ENCODE assay signal across 1 cellular context in the genomic region with DNA sequence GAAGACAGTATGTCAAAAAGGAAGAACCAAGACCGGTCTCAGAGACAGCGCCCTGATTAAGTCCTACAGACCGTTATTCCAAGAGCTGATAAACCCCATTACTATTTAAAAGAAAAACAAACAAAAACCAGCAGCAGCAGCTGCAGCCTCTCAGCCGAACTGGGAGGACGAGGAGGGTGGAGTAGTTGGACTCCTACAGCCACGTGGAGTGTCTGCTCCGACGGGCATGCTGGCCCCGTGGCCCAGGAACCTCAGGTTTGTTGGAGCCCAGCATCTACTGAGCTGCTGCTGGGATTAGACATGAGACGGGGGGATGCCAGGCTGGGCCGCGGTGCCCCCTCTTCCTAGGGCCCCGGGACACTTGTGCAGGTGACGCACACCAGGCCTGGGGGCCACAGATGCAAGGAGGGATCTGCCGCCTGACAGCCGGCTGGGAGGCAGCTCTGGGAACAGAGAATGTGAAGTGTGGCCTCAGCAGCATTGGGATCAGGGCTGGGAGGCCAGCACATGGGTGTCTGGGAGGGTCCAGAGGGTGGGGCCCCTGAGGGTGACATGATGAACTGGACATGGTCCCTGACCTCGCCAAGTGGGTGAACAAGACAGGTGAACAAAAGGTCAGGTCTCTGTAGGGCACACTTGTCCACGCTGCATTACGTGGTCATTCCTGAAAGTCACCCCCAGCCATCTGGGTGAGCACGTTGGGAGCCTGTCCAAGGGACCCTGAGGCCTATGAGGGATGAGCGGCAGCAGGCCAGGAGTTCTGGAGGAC.
TF ChIP-seq lines count a peak whose summit lies in the region.

No MANE protein-coding gene starts in this region.

TF ChIP-seq in HepG2, 621 proteins besides CTCF, POLR2A, EP300 and RAD21 (continued from another document and continues in another):
- TF ChIP-seq, protein P1, sequence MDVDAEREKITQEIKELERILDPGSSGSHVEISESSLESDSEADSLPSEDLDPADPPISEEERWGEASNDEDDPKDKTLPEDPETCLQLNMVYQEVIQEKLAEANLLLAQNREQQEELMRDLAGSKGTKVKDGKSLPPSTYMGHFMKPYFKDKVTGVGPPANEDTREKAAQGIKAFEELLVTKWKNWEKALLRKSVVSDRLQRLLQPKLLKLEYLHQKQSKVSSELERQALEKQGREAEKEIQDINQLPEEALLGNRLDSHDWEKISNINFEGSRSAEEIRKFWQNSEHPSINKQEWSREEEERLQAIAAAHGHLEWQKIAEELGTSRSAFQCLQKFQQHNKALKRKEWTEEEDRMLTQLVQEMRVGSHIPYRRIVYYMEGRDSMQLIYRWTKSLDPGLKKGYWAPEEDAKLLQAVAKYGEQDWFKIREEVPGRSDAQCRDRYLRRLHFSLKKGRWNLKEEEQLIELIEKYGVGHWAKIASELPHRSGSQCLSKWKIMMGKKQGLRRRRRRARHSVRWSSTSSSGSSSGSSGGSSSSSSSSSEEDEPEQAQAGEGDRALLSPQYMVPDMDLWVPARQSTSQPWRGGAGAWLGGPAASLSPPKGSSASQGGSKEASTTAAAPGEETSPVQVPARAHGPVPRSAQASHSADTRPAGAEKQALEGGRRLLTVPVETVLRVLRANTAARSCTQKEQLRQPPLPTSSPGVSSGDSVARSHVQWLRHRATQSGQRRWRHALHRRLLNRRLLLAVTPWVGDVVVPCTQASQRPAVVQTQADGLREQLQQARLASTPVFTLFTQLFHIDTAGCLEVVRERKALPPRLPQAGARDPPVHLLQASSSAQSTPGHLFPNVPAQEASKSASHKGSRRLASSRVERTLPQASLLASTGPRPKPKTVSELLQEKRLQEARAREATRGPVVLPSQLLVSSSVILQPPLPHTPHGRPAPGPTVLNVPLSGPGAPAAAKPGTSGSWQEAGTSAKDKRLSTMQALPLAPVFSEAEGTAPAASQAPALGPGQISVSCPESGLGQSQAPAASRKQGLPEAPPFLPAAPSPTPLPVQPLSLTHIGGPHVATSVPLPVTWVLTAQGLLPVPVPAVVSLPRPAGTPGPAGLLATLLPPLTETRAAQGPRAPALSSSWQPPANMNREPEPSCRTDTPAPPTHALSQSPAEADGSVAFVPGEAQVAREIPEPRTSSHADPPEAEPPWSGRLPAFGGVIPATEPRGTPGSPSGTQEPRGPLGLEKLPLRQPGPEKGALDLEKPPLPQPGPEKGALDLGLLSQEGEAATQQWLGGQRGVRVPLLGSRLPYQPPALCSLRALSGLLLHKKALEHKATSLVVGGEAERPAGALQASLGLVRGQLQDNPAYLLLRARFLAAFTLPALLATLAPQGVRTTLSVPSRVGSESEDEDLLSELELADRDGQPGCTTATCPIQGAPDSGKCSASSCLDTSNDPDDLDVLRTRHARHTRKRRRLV (CRISPR knock-in tag; IDR thresholded peaks at IDR 0.05): 0 out of 2 replicates have a peak, but pooled peaks have one; percentile 56
- TF ChIP-seq ARID2 (CRISPR knock-in tag; IDR thresholded peaks at IDR 0.05; ENCODE audit: borderline replicate concordance) (no peak), ZMYM4 (CRISPR knock-in tag; IDR thresholded peaks at IDR 0.05) (no peak), ZNF776 (CRISPR knock-in tag; IDR thresholded peaks at IDR 0.05) (peak; percentile 80; the same call in 1 of the 2 replicates), FOXP1 (IDR thresholded peaks at IDR 0.05) (no peak), FOXP1 (CRISPR knock-in tag; IDR thresholded peaks at IDR 0.05) (no peak), PITX1 (CRISPR knock-in tag; IDR thresholded peaks at IDR 0.05) (0 out of 2 replicates have a peak, but pooled peaks have one; percentile 38), TAF1 (CRISPR knock-in tag; IDR thresholded peaks at IDR 0.05) (no peak), ZNF296 (CRISPR knock-in tag; conservative IDR thresholded peaks at IDR 0.05) (no peak), ZNF3 (CRISPR knock-in tag; IDR thresholded peaks at IDR 0.05) (no peak), NR3C1 (CRISPR knock-in tag; IDR thresholded peaks at IDR 0.05) (no peak), IRF2 (CRISPR knock-in tag; IDR thresholded peaks at IDR 0.05) (no peak), EZH2 (conservative IDR thresholded peaks at IDR 0.05; ENCODE audit: low read depth, low read length) (no peak), HDAC1 (CRISPR knock-in tag; IDR thresholded peaks at IDR 0.05) (peak; percentile 36; the same call in 1 of the 2 replicates)
- TF ChIP-seq, protein P2, sequence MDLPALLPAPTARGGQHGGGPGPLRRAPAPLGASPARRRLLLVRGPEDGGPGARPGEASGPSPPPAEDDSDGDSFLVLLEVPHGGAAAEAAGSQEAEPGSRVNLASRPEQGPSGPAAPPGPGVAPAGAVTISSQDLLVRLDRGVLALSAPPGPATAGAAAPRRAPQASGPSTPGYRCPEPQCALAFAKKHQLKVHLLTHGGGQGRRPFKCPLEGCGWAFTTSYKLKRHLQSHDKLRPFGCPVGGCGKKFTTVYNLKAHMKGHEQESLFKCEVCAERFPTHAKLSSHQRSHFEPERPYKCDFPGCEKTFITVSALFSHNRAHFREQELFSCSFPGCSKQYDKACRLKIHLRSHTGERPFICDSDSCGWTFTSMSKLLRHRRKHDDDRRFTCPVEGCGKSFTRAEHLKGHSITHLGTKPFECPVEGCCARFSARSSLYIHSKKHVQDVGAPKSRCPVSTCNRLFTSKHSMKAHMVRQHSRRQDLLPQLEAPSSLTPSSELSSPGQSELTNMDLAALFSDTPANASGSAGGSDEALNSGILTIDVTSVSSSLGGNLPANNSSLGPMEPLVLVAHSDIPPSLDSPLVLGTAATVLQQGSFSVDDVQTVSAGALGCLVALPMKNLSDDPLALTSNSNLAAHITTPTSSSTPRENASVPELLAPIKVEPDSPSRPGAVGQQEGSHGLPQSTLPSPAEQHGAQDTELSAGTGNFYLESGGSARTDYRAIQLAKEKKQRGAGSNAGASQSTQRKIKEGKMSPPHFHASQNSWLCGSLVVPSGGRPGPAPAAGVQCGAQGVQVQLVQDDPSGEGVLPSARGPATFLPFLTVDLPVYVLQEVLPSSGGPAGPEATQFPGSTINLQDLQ (CRISPR knock-in tag; IDR thresholded peaks at IDR 0.05): no peak
- TF ChIP-seq, protein P3, sequence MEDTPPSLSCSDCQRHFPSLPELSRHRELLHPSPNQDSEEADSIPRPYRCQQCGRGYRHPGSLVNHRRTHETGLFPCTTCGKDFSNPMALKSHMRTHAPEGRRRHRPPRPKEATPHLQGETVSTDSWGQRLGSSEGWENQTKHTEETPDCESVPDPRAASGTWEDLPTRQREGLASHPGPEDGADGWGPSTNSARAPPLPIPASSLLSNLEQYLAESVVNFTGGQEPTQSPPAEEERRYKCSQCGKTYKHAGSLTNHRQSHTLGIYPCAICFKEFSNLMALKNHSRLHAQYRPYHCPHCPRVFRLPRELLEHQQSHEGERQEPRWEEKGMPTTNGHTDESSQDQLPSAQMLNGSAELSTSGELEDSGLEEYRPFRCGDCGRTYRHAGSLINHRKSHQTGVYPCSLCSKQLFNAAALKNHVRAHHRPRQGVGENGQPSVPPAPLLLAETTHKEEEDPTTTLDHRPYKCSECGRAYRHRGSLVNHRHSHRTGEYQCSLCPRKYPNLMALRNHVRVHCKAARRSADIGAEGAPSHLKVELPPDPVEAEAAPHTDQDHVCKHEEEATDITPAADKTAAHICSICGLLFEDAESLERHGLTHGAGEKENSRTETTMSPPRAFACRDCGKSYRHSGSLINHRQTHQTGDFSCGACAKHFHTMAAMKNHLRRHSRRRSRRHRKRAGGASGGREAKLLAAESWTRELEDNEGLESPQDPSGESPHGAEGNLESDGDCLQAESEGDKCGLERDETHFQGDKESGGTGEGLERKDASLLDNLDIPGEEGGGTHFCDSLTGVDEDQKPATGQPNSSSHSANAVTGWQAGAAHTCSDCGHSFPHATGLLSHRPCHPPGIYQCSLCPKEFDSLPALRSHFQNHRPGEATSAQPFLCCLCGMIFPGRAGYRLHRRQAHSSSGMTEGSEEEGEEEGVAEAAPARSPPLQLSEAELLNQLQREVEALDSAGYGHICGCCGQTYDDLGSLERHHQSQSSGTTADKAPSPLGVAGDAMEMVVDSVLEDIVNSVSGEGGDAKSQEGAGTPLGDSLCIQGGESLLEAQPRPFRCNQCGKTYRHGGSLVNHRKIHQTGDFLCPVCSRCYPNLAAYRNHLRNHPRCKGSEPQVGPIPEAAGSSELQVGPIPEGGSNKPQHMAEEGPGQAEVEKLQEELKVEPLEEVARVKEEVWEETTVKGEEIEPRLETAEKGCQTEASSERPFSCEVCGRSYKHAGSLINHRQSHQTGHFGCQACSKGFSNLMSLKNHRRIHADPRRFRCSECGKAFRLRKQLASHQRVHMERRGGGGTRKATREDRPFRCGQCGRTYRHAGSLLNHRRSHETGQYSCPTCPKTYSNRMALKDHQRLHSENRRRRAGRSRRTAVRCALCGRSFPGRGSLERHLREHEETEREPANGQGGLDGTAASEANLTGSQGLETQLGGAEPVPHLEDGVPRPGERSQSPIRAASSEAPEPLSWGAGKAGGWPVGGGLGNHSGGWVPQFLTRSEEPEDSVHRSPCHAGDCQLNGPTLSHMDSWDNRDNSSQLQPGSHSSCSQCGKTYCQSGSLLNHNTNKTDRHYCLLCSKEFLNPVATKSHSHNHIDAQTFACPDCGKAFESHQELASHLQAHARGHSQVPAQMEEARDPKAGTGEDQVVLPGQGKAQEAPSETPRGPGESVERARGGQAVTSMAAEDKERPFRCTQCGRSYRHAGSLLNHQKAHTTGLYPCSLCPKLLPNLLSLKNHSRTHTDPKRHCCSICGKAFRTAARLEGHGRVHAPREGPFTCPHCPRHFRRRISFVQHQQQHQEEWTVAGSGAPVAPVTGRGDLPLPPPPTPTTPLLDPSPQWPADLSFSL (CRISPR knock-in tag; IDR thresholded peaks at IDR 0.05): no peak
- TF ChIP-seq, protein P4, sequence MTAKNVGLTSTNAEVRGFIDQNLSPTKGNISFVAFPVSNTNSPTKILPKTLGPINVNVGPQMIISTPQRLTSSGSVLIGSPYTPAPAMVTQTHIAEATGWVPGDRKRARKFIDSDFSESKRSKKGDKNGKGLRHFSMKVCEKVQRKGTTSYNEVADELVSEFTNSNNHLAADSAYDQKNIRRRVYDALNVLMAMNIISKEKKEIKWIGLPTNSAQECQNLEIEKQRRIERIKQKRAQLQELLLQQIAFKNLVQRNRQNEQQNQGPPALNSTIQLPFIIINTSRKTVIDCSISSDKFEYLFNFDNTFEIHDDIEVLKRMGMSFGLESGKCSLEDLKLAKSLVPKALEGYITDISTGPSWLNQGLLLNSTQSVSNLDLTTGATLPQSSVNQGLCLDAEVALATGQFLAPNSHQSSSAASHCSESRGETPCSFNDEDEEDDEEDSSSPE (CRISPR knock-in tag; IDR thresholded peaks at IDR 0.05): peak; percentile 67
- TF ChIP-seq, protein P5, sequence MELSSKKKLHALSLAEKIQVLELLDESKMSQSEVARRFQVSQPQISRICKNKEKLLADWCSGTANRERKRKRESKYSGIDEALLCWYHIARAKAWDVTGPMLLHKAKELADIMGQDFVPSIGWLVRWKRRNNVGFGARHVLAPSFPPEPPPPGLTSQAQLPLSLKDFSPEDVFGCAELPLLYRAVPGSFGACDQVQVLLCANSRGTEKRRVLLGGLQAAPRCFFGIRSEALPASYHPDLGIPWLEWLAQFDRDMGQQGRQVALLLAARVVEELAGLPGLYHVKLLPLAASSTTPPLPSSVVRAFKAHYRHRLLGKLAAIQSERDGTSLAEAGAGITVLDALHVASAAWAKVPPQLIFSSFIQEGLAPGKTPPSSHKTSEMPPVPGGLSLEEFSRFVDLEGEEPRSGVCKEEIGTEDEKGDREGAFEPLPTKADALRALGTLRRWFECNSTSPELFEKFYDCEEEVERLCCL (CRISPR knock-in tag; IDR thresholded peaks at IDR 0.05; ENCODE audit: borderline replicate concordance): no peak
- TF ChIP-seq, protein P6, sequence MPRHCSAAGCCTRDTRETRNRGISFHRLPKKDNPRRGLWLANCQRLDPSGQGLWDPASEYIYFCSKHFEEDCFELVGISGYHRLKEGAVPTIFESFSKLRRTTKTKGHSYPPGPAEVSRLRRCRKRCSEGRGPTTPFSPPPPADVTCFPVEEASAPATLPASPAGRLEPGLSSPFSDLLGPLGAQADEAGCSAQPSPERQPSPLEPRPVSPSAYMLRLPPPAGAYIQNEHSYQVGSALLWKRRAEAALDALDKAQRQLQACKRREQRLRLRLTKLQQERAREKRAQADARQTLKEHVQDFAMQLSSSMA (CRISPR knock-in tag; IDR thresholded peaks at IDR 0.05): no peak
- TF ChIP-seq, protein P7, sequence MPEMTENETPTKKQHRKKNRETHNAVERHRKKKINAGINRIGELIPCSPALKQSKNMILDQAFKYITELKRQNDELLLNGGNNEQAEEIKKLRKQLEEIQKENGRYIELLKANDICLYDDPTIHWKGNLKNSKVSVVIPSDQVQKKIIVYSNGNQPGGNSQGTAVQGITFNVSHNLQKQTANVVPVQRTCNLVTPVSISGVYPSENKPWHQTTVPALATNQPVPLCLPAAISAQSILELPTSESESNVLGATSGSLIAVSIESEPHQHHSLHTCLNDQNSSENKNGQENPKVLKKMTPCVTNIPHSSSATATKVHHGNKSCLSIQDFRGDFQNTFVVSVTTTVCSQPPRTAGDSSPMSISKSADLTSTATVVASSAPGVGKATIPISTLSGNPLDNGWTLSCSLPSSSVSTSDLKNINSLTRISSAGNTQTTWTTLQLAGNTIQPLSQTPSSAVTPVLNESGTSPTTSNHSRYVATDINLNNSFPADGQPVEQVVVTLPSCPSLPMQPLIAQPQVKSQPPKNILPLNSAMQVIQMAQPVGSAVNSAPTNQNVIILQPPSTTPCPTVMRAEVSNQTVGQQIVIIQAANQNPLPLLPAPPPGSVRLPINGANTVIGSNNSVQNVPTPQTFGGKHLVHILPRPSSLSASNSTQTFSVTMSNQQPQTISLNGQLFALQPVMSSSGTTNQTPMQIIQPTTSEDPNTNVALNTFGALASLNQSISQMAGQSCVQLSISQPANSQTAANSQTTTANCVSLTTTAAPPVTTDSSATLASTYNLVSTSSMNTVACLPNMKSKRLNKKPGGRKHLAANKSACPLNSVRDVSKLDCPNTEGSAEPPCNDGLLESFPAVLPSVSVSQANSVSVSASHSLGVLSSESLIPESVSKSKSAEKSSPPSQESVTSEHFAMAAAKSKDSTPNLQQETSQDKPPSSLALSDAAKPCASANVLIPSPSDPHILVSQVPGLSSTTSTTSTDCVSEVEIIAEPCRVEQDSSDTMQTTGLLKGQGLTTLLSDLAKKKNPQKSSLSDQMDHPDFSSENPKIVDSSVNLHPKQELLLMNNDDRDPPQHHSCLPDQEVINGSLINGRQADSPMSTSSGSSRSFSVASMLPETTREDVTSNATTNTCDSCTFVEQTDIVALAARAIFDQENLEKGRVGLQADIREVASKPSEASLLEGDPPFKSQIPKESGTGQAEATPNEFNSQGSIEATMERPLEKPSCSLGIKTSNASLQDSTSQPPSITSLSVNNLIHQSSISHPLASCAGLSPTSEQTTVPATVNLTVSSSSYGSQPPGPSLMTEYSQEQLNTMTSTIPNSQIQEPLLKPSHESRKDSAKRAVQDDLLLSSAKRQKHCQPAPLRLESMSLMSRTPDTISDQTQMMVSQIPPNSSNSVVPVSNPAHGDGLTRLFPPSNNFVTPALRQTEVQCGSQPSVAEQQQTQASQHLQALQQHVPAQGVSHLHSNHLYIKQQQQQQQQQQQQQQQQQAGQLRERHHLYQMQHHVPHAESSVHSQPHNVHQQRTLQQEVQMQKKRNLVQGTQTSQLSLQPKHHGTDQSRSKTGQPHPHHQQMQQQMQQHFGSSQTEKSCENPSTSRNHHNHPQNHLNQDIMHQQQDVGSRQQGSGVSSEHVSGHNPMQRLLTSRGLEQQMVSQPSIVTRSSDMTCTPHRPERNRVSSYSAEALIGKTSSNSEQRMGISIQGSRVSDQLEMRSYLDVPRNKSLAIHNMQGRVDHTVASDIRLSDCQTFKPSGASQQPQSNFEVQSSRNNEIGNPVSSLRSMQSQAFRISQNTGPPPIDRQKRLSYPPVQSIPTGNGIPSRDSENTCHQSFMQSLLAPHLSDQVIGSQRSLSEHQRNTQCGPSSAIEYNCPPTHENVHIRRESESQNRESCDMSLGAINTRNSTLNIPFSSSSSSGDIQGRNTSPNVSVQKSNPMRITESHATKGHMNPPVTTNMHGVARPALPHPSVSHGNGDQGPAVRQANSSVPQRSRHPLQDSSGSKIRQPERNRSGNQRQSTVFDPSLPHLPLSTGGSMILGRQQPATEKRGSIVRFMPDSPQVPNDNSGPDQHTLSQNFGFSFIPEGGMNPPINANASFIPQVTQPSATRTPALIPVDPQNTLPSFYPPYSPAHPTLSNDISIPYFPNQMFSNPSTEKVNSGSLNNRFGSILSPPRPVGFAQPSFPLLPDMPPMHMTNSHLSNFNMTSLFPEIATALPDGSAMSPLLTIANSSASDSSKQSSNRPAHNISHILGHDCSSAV (CRISPR knock-in tag; IDR thresholded peaks at IDR 0.05; ENCODE audit: borderline replicate concordance): no peak
